In the genomic region with DNA sequence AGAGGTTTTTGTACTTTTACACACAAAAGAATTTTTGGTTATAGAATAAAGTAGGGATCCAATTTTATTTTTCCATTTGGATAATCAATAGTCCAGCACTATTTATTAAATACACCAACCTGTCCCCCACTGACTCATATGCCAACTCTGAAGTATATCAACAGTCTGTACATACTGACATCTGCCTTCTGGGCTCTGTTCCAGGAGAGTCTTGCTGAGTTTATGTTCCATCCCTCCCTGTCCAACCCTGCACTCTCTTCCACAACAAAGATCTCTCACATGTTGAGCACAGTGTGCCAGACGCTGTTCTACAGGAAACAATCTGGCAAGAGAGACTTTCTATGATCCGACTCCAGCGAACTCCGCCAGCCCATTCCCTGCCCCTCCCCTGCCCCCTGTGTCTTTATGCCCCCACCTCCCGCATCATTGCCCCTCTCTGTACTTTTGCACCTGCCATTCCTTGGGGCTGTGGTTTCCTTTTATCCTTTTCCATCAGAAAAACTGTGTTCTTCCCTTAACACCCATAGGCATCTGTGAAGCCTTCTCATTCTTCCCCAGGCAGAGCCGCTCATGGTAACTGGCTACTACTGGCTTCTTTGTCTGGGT, we compare ENCODE assay signal across 12 cellular contexts. TPM values are rescaled to one million over a fixed set of nuclear protein-coding genes. Genes with fewer than 3 reads are reported as not detected.
DNase-seq lines count a peak whose midpoint lies in the region; ATAC-seq, FAIRE-seq and TF ChIP-seq lines count a peak whose summit lies in the region.
"Had no signal": no experiment of that assay in that cellular context is flagged by ENCODE, and none has a peak within 500 bp of the region (broad histone marks: within the 10 kb centered on the region; RNA-seq: fewer than 3 reads in every experiment).

No MANE protein-coding gene starts in this region.

- no peak overlapping the region for H3K4me3 ChIP-seq in AG09309 (ENCODE audit: control insufficient read depth, low read depth, low read length)
- H3K4me3 ChIP-seq: breast epithelium had no signal

- H3K4me3 Mint-ChIP-seq in CD4-positive, alpha-beta T cell = no peak overlapping the region
- H3K4me3 Mint-ChIP-seq: CD8-positive, alpha-beta memory T cell had no signal

- TF ChIP-seq CTCF in AG09309 (IDR thresholded peaks at IDR 0.05; ENCODE audit: control insufficient read depth, insufficient read depth, low read depth, low read length, missing control alignments) = no peak
- TF ChIP-seq CTCF in GM20000 (IDR thresholded peaks at IDR 0.05; ENCODE audit: extremely low read depth, missing control alignments) = no peak
- no peak for TF ChIP-seq CTCF in CD4-positive, alpha-beta T cell (IDR thresholded peaks at IDR 0.05)

- POLR2A ChIA-PET in CD4-positive, alpha-beta T cell (lab: Charles Lee) = no interaction called here

- FAIRE-seq in islet of Langerhans (lab: Jason Lieb, UNC) = peak; percentile 21

- CTCF ChIA-PET in CD4-positive, alpha-beta T cell (lab: Charles Lee) = no interaction called here

- H3K9me3 Mint-ChIP-seq in CD4-positive, alpha-beta T cell = peaks cover 6% of the 10 kb centered on the region

- no peaks in the 10 kb centered on the region for H3K4me1 Mint-ChIP-seq in CD4-positive, alpha-beta T cell (ENCODE audit: low read depth)

- ATAC-seq in SK-N-SH treated with all-trans-retinoic acid at 6 μM for 48 hours = peak; percentile 90
- no peak for ATAC-seq in CD4-positive, alpha-beta T cell (ENCODE audit: poor library complexity)

- H3K27ac ChIP-seq in CD4-positive, alpha-beta T cell (ENCODE audit: low read depth, low read length) = no peak overlapping the region
- H3K27ac ChIP-seq: breast epithelium, HL-60 had no signal

- H3K27me3 Mint-ChIP-seq in CD4-positive, alpha-beta T cell = peaks cover 65% of the 10 kb centered on the region

- H3K27me3 ChIP-seq in CD4-positive, alpha-beta T cell (ENCODE audit: control insufficient read depth, insufficient read depth, low read length) = peaks cover 38% of the 10 kb centered on the region

- no peak overlapping the region for H3K27ac Mint-ChIP-seq in CD4-positive, alpha-beta T cell
- H3K27ac Mint-ChIP-seq: CD8-positive, alpha-beta memory T cell had no signal

- H3K36me3 Mint-ChIP-seq in CD4-positive, alpha-beta T cell (ENCODE audit: low read depth) = no peaks in the 10 kb centered on the region

- DNase-seq in AG09309 (ENCODE audit: low read depth) = peak; percentile 20
- DNase-seq in NCI-H1105 (lab: John Stamatoyannopoulos, UW) = peak; percentile 92
- DNase-seq in GM20000 (ENCODE audit: low spot score) = no peak
- DNase-seq in CD4-positive, alpha-beta T cell = no peak
- no peak for DNase-seq in activated naive CD4-positive, alpha-beta T cell (lab: John Stamatoyannopoulos, UW)
- no peak for DNase-seq in C1 segment of cervical spinal cord (lab: John Stamatoyannopoulos, UW)
- DNase-seq: CD8-positive, alpha-beta memory T cell had no signal

- peaks cover 9% of the 10 kb centered on the region for H3K9me3 ChIP-seq in CD4-positive, alpha-beta T cell (ENCODE audit: control insufficient read depth, low read length)
- H3K9me3 ChIP-seq: breast epithelium had no signal

- intact Hi-C loops in CD4-positive, alpha-beta T cell (cut with DNase I, micrococcal nuclease) = no loop called here

TF ChIP-seq in SK-N-SH treated with all-trans-retinoic acid at 6 μM for 48 hours, 23 proteins besides CTCF, POLR2A, EP300 and RAD21:
- TF ChIP-seq, protein P1, sequence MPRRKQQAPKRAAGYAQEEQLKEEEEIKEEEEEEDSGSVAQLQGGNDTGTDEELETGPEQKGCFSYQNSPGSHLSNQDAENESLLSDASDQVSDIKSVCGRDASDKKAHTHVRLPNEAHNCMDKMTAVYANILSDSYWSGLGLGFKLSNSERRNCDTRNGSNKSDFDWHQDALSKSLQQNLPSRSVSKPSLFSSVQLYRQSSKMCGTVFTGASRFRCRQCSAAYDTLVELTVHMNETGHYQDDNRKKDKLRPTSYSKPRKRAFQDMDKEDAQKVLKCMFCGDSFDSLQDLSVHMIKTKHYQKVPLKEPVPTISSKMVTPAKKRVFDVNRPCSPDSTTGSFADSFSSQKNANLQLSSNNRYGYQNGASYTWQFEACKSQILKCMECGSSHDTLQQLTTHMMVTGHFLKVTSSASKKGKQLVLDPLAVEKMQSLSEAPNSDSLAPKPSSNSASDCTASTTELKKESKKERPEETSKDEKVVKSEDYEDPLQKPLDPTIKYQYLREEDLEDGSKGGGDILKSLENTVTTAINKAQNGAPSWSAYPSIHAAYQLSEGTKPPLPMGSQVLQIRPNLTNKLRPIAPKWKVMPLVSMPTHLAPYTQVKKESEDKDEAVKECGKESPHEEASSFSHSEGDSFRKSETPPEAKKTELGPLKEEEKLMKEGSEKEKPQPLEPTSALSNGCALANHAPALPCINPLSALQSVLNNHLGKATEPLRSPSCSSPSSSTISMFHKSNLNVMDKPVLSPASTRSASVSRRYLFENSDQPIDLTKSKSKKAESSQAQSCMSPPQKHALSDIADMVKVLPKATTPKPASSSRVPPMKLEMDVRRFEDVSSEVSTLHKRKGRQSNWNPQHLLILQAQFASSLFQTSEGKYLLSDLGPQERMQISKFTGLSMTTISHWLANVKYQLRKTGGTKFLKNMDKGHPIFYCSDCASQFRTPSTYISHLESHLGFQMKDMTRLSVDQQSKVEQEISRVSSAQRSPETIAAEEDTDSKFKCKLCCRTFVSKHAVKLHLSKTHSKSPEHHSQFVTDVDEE (CRISPR knock-in tag; IDR thresholded peaks at IDR 0.05) = peak; percentile 40; the same call in 1 of the 2 replicates
- TF ChIP-seq TCF4 (CRISPR knock-in tag; IDR thresholded peaks at IDR 0.05; ENCODE audit: borderline replicate concordance) (peak; percentile 53; the same call in 1 of the 2 replicates), ZNF565 (CRISPR knock-in tag; conservative IDR thresholded peaks at IDR 0.05; ENCODE audit: low read depth) (no peak)
TF ChIP-seq in SK-N-SH treated with all-trans-retinoic acid at 6 μM for 48 hours: peak in this region for 2.

RNA-seq across cellular contexts. Expression of gene LACTBL1, which starts 3.3 kb away (rescaled TPM):
- total RNA-seq in CD4-positive, alpha-beta T cell = not detected
- total RNA-seq: breast epithelium; CD8-positive, alpha-beta memory T cell; mononuclear cell had no signal

RNA-seq across cellular contexts. Expression of gene TEX46, which starts 46.3 kb away (rescaled TPM):
- not detected for total RNA-seq in CD4-positive, alpha-beta T cell
- total RNA-seq: breast epithelium; CD8-positive, alpha-beta memory T cell; mononuclear cell had no signal

RNA-seq across cellular contexts. Expression of gene KDM1A, which starts 49.9 kb away (rescaled TPM):
- 10 to 100 TPM; 38.3 to 42.4 TPM for total RNA-seq in CD4-positive, alpha-beta T cell

Comparison
In these comparisons a context has a peak if more than half of its experiments do, and no peak if none do; other contexts are left out.
1. DNase-seq: peak in AG09309 (single experiment) and NCI-H1105 (single experiment); none in GM20000 (single experiment), CD4-positive, alpha-beta T cell (0 of 10), activated naive CD4-positive, alpha-beta T cell (0 of 4) and C1 segment of cervical spinal cord (0 of 14).